Comparison of ENCODE assay signal across 1 cellular context in the genomic region with DNA sequence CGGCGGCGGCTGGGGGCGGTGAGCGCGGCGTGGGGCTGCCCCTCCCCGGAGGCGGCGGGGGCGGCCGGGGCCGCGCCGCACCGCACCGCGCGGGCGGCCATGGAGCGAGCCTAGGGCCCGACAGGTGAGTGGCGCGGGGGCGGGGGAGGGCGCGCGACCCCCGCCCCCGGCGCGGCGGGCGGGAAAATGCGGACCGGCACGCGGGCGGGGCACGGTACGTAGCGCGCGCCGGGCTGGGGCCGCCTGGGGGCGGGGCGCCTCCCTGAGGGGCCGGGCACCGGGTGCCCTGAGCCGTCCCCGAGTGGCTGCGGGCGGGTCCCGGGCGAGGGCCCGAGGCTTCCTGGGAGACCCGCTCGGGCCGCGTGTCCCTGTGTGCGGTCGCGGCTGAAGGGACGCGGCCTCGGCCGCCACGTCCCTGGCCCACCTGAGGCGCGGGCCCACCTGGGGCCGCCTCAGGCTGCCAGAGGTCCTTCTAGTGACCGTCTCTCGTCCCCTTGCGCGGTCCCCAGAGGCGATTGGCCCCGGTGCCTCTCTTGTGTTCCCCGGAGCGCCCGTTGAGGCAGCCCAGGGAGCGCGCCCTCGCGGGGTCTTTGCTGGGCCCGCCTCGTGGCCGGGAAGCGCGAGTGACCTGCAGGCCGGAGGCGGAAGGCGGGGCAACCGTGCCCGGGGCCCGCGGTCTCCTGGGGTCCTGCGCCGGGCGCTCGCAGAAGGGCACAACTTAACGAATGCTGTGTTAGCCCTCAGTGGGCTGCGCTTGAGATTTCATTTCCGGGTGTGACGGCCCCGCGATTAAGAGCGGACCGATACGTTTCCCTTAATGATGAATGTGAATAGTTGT.
A peak's percentile ranks its signal among the peaks of the same experiment; 100 is the strongest.
TF ChIP-seq lines count a peak whose summit lies in the region.

No MANE protein-coding gene starts in this region.

TF ChIP-seq in HepG2, 621 proteins besides CTCF, POLR2A, EP300 and RAD21 (continued from another document and continues in another):
- TF ChIP-seq, protein P1, sequence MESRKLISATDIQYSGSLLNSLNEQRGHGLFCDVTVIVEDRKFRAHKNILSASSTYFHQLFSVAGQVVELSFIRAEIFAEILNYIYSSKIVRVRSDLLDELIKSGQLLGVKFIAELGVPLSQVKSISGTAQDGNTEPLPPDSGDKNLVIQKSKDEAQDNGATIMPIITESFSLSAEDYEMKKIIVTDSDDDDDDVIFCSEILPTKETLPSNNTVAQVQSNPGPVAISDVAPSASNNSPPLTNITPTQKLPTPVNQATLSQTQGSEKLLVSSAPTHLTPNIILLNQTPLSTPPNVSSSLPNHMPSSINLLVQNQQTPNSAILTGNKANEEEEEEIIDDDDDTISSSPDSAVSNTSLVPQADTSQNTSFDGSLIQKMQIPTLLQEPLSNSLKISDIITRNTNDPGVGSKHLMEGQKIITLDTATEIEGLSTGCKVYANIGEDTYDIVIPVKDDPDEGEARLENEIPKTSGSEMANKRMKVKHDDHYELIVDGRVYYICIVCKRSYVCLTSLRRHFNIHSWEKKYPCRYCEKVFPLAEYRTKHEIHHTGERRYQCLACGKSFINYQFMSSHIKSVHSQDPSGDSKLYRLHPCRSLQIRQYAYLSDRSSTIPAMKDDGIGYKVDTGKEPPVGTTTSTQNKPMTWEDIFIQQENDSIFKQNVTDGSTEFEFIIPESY (CRISPR knock-in tag; IDR thresholded peaks at IDR 0.05): no peak
- TF ChIP-seq ZNF850 (CRISPR knock-in tag; conservative IDR thresholded peaks at IDR 0.05): no peak
- no peak for TF ChIP-seq NFIC (IDR thresholded peaks at IDR 0.05; ENCODE audit: low read length)
- TF ChIP-seq ATM (IDR thresholded peaks at IDR 0.05; ENCODE audit: borderline replicate concordance): no peak
- TF ChIP-seq SP1 (IDR thresholded peaks at IDR 0.05): no peak
- no peak for TF ChIP-seq SP1 (CRISPR knock-in tag; IDR thresholded peaks at IDR 0.05)
- TF ChIP-seq, protein P2, sequence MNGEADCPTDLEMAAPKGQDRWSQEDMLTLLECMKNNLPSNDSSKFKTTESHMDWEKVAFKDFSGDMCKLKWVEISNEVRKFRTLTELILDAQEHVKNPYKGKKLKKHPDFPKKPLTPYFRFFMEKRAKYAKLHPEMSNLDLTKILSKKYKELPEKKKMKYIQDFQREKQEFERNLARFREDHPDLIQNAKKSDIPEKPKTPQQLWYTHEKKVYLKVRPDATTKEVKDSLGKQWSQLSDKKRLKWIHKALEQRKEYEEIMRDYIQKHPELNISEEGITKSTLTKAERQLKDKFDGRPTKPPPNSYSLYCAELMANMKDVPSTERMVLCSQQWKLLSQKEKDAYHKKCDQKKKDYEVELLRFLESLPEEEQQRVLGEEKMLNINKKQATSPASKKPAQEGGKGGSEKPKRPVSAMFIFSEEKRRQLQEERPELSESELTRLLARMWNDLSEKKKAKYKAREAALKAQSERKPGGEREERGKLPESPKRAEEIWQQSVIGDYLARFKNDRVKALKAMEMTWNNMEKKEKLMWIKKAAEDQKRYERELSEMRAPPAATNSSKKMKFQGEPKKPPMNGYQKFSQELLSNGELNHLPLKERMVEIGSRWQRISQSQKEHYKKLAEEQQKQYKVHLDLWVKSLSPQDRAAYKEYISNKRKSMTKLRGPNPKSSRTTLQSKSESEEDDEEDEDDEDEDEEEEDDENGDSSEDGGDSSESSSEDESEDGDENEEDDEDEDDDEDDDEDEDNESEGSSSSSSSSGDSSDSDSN (CRISPR knock-in tag; IDR thresholded peaks at IDR 0.05): peak; percentile 87
- no peak for TF ChIP-seq RXRB (CRISPR knock-in tag; IDR thresholded peaks at IDR 0.05; ENCODE audit: borderline replicate concordance)
- 0 out of 2 replicates have a peak, but pooled peaks have one; percentile 70 for TF ChIP-seq TMF1 (CRISPR knock-in tag; IDR thresholded peaks at IDR 0.05; ENCODE audit: low read depth)
- TF ChIP-seq ZNF460 (CRISPR knock-in tag; IDR thresholded peaks at IDR 0.05; ENCODE audit: borderline replicate concordance): no peak
- TF ChIP-seq ZFAT (CRISPR knock-in tag; conservative IDR thresholded peaks at IDR 0.05): peak; percentile 36; the same call in 1 of the 2 replicates
- peak; percentile 28; the same call in 1 of the 2 replicates for TF ChIP-seq ZNF350 (CRISPR knock-in tag; IDR thresholded peaks at IDR 0.05; ENCODE audit: borderline replicate concordance, low read depth)
- no peak for TF ChIP-seq ZBTB21 (CRISPR knock-in tag; IDR thresholded peaks at IDR 0.05)
- TF ChIP-seq KMT2A (CRISPR knock-in tag; IDR thresholded peaks at IDR 0.05): no peak; the same call in 1 of the 2 replicates
- no peak for TF ChIP-seq MIER2 (CRISPR knock-in tag; IDR thresholded peaks at IDR 0.05)
- no peak for TF ChIP-seq SMARCC2 (IDR thresholded peaks at IDR 0.05)
- TF ChIP-seq ZNF260 (CRISPR knock-in tag; IDR thresholded peaks at IDR 0.05; ENCODE audit: borderline replicate concordance, low read depth): no peak
- TF ChIP-seq ZNF781 (CRISPR knock-in tag; IDR thresholded peaks at IDR 0.05; ENCODE audit: borderline replicate concordance, not compliant biosample characterization): no peak
- TF ChIP-seq, protein P3, sequence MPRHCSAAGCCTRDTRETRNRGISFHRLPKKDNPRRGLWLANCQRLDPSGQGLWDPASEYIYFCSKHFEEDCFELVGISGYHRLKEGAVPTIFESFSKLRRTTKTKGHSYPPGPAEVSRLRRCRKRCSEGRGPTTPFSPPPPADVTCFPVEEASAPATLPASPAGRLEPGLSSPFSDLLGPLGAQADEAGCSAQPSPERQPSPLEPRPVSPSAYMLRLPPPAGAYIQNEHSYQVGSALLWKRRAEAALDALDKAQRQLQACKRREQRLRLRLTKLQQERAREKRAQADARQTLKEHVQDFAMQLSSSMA (CRISPR knock-in tag; IDR thresholded peaks at IDR 0.05): no peak
- TF ChIP-seq MTA3 (CRISPR knock-in tag; IDR thresholded peaks at IDR 0.05): no peak
- TF ChIP-seq, protein P4, sequence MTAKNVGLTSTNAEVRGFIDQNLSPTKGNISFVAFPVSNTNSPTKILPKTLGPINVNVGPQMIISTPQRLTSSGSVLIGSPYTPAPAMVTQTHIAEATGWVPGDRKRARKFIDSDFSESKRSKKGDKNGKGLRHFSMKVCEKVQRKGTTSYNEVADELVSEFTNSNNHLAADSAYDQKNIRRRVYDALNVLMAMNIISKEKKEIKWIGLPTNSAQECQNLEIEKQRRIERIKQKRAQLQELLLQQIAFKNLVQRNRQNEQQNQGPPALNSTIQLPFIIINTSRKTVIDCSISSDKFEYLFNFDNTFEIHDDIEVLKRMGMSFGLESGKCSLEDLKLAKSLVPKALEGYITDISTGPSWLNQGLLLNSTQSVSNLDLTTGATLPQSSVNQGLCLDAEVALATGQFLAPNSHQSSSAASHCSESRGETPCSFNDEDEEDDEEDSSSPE (CRISPR knock-in tag; IDR thresholded peaks at IDR 0.05): peak; percentile 76
- TF ChIP-seq ZNF496 (CRISPR knock-in tag; IDR thresholded peaks at IDR 0.05; ENCODE audit: insufficient replicate concordance): no peak
- no peak for TF ChIP-seq CBX5 (CRISPR knock-in tag; IDR thresholded peaks at IDR 0.05; ENCODE audit: borderline replicate concordance)
- TF ChIP-seq ZNF552 (CRISPR knock-in tag; IDR thresholded peaks at IDR 0.05; ENCODE audit: borderline replicate concordance): no peak
- no peak for TF ChIP-seq GATAD2A (CRISPR knock-in tag; IDR thresholded peaks at IDR 0.05)
- TF ChIP-seq TARDBP (CRISPR knock-in tag; IDR thresholded peaks at IDR 0.05): no peak
- TF ChIP-seq GFI1 (CRISPR knock-in tag; IDR thresholded peaks at IDR 0.05; ENCODE audit: borderline replicate concordance): peak; percentile 42; the same call in 1 of the 2 replicates
- TF ChIP-seq, protein P5, sequence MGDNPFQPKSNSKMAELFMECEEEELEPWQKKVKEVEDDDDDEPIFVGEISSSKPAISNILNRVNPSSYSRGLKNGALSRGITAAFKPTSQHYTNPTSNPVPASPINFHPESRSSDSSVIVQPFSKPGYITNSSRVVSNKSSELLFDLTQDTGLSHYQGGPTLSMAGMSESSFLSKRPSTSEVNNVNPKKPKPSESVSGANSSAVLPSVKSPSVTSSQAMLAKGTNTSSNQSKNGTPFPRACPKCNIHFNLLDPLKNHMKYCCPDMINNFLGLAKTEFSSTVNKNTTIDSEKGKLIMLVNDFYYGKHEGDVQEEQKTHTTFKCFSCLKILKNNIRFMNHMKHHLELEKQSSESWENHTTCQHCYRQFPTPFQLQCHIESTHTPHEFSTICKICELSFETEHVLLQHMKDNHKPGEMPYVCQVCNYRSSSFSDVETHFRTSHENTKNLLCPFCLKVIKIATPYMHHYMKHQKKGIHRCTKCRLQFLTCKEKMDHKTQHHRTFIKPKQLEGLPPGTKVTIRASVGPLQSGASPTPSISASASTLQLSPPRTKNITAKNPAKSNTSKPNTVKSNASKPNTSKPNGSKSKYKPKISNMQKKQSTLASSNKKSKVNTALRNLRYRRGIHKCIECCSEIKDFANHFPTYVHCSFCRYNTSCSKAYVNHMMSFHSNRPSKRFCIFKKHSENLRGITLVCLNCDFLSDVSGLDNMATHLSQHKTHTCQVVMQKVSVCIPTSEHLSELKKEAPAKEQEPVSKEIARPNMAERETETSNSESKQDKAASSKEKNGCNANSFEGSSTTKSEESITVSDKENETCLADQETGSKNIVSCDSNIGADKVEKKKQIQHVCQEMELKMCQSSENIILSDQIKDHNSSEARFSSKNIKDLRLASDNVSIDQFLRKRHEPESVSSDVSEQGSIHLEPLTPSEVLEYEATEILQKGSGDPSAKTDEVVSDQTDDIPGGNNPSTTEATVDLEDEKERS (CRISPR knock-in tag; IDR thresholded peaks at IDR 0.05): no peak
- TF ChIP-seq ZKSCAN8 (CRISPR knock-in tag; IDR thresholded peaks at IDR 0.05; ENCODE audit: borderline replicate concordance): 0 out of 2 replicates have a peak, but pooled peaks have one; percentile 35
- no peak for TF ChIP-seq NPAS2 (CRISPR knock-in tag; IDR thresholded peaks at IDR 0.05; ENCODE audit: borderline replicate concordance)
- TF ChIP-seq ELF3 (CRISPR knock-in tag; IDR thresholded peaks at IDR 0.05): peak; percentile 63
- TF ChIP-seq, protein P6, sequence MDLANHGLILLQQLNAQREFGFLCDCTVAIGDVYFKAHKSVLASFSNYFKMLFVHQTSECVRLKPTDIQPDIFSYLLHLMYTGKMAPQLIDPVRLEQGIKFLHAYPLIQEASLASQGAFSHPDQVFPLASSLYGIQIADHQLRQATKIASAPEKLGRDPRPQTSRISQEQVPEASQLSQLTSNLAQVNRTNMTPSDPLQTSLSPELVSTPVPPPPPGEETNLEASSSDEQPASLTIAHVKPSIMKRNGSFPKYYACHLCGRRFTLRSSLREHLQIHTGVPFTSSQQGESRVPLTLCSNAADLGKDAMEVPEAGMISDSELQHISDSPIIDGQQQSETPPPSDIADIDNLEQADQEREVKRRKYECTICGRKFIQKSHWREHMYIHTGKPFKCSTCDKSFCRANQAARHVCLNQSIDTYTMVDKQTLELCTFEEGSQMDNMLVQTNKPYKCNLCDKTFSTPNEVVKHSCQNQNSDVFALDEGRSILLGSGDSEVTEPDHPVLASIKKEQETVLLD (CRISPR knock-in tag; IDR thresholded peaks at IDR 0.05; ENCODE audit: low read depth): peak; percentile 93
- peak; percentile 80 for TF ChIP-seq PHF8 (CRISPR knock-in tag; IDR thresholded peaks at IDR 0.05)
- TF ChIP-seq ZSCAN20 (CRISPR knock-in tag; IDR thresholded peaks at IDR 0.05; ENCODE audit: borderline replicate concordance): no peak
- peak; percentile 62; the same call in 1 of the 2 replicates for TF ChIP-seq BRD4 (CRISPR knock-in tag; IDR thresholded peaks at IDR 0.05)
- TF ChIP-seq NR2F1 (CRISPR knock-in tag; IDR thresholded peaks at IDR 0.05): no peak
- TF ChIP-seq, protein P7, sequence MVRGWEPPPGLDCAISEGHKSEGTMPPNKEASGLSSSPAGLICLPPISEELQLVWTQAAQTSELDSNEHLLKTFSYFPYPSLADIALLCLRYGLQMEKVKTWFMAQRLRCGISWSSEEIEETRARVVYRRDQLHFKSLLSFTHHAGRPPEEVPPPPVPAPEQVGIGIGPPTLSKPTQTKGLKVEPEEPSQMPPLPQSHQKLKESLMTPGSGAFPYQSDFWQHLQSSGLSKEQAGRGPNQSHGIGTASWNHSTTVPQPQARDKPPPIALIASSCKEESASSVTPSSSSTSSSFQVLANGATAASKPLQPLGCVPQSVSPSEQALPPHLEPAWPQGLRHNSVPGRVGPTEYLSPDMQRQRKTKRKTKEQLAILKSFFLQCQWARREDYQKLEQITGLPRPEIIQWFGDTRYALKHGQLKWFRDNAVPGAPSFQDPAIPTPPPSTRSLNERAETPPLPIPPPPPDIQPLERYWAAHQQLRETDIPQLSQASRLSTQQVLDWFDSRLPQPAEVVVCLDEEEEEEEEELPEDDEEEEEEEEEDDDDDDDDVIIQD (CRISPR knock-in tag; IDR thresholded peaks at IDR 0.05; ENCODE audit: low read depth): no peak
- no peak for TF ChIP-seq REL (CRISPR knock-in tag; conservative IDR thresholded peaks at IDR 0.05)
- no peak for TF ChIP-seq FOXK2 (IDR thresholded peaks at IDR 0.05)
- TF ChIP-seq, protein P8, sequence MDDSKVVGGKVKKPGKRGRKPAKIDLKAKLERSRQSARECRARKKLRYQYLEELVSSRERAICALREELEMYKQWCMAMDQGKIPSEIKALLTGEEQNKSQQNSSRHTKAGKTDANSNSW (CRISPR knock-in tag; IDR thresholded peaks at IDR 0.05; ENCODE audit: borderline replicate concordance): 0 out of 2 replicates have a peak, but pooled peaks have one; percentile 68
- TF ChIP-seq, protein P9, sequence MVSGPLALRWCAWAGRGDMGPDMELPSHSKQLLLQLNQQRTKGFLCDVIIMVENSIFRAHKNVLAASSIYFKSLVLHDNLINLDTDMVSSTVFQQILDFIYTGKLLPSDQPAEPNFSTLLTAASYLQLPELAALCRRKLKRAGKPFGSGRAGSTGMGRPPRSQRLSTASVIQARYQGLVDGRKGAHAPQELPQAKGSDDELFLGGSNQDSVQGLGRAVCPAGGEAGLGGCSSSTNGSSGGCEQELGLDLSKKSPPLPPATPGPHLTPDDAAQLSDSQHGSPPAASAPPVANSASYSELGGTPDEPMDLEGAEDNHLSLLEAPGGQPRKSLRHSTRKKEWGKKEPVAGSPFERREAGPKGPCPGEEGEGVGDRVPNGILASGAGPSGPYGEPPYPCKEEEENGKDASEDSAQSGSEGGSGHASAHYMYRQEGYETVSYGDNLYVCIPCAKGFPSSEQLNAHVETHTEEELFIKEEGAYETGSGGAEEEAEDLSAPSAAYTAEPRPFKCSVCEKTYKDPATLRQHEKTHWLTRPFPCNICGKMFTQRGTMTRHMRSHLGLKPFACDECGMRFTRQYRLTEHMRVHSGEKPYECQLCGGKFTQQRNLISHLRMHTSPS (CRISPR knock-in tag; IDR thresholded peaks at IDR 0.05; ENCODE audit: low read depth): no peak
- TF ChIP-seq PAF1 (CRISPR knock-in tag; IDR thresholded peaks at IDR 0.05): no peak
- peak; percentile 74; the same call in 1 of the 2 replicates for TF ChIP-seq ZBTB7B (CRISPR knock-in tag; IDR thresholded peaks at IDR 0.05)
- TF ChIP-seq, protein P10, sequence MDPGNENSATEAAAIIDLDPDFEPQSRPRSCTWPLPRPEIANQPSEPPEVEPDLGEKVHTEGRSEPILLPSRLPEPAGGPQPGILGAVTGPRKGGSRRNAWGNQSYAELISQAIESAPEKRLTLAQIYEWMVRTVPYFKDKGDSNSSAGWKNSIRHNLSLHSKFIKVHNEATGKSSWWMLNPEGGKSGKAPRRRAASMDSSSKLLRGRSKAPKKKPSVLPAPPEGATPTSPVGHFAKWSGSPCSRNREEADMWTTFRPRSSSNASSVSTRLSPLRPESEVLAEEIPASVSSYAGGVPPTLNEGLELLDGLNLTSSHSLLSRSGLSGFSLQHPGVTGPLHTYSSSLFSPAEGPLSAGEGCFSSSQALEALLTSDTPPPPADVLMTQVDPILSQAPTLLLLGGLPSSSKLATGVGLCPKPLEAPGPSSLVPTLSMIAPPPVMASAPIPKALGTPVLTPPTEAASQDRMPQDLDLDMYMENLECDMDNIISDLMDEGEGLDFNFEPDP (CRISPR knock-in tag; conservative IDR thresholded peaks at IDR 0.05): no peak
- TF ChIP-seq SETDB1 (CRISPR knock-in tag; IDR thresholded peaks at IDR 0.05; ENCODE audit: borderline replicate concordance): no peak
- no peak for TF ChIP-seq IKZF1 (IDR thresholded peaks at IDR 0.05)
- TF ChIP-seq ZNF619 (CRISPR knock-in tag; IDR thresholded peaks at IDR 0.05): no peak; the same call in 1 of the 2 replicates
- no peak for TF ChIP-seq ZKSCAN5 (CRISPR knock-in tag; IDR thresholded peaks at IDR 0.05)
- no peak for TF ChIP-seq MXD4 (CRISPR knock-in tag; IDR thresholded peaks at IDR 0.05)
